Comparison of ENCODE assay signal across 8 cellular contexts in genomic region chr3:44477312-44478030, GRCh38. TPM values are rescaled to one million over a fixed set of nuclear protein-coding genes. Genes with fewer than 3 reads are reported as not detected.
DNase-seq lines count a peak whose midpoint lies in the region; ATAC-seq and TF ChIP-seq lines count a peak whose summit lies in the region.

Gene ZNF445 (minus strand): TSS chr3:44477670. CDS start chr3:44455549, 22,121 bp downstream.

- peak within 1 kb of the TSS; percentile 64 for H3K4me3 ChIP-seq in choroid plexus epithelial cell (ENCODE audit: low read depth, low read length)

- no peaks in the 10 kb centered on the region for H3K27me3 Mint-ChIP-seq in activated CD4-positive, alpha-beta T cell treated with anti-CD3 and anti-CD28 coated beads for 36 hours

- TF ChIP-seq CTCF in choroid plexus epithelial cell (conservative IDR thresholded peaks at IDR 0.05; ENCODE audit: low read depth, low read length): no peak

- H3K9me3 Mint-ChIP-seq in activated CD4-positive, alpha-beta T cell treated with anti-CD3 and anti-CD28 coated beads for 36 hours (ENCODE audit: low read depth): no peaks in the 10 kb centered on the region

- POLR2A ChIA-PET in activated CD4-positive, alpha-beta T cell treated with anti-CD3 and anti-CD28 coated beads for 36 hours (lab: Charles Lee): interaction anchor here (1.0 to 1.6 kb wide), 2 partner anchors 31 to 33 kb away, joined by 4 to 6 read pairs; no protein-coding TSS in a partner anchor

- CTCF ChIA-PET in activated CD4-positive, alpha-beta T cell treated with anti-CD3 and anti-CD28 coated beads for 36 hours (lab: Charles Lee): no interaction called here

- peak within 1 kb of the TSS; percentile 75 for H3K4me3 Mint-ChIP-seq in activated CD4-positive, alpha-beta T cell treated with anti-CD3 and anti-CD28 coated beads for 36 hours

- H3K36me3 Mint-ChIP-seq in activated CD4-positive, alpha-beta T cell treated with anti-CD3 and anti-CD28 coated beads for 36 hours (ENCODE audit: low read depth): peaks cover 6% of the 10 kb centered on the region

- intact Hi-C loops in activated CD4-positive, alpha-beta T cell treated with anti-CD3 and anti-CD28 coated beads for 36 hours (cut with DNase I, micrococcal nuclease): loop anchor here (1.0 to 10.0 kb wide), 7 partner anchors 33 to 1207 kb away; partner anchors contain the start of genes EXOSC7 (in 1 of the 2), SACM1L (in 1 of the 2), TCAIM (in 1 of the 2) and ZDHHC3 (in 1 of the 2)
- intact Hi-C loops in left colon (cut with DNase I, micrococcal nuclease): no loop called here

- DNase-seq in ACHN (peak; percentile 81), NCI-H446 treated with DMSO at 0.1 percent for 48 hours (lab: John Stamatoyannopoulos, UW) (peak; percentile 41), choroid plexus epithelial cell (ENCODE audit: low read depth) (peak; percentile 81), left colon (peak; percentile 75 to 83)
- DNase-seq in activated CD4-positive, alpha-beta T cell treated with anti-CD3 and anti-CD28 coated beads for 36 hours: peak; percentile 87
- DNase-seq in stimulated activated CD4-positive, alpha-beta T cell treated with anti-CD3 and anti-CD28 coated beads, Interleukin-1b, Interleukin-23, amount 100 ng/mL, for 24 hours (ENCODE audit: low read depth in 4 of 4, low spot score in 1 of 4): peak; percentile 30 to 68 (median 58)

- peak within 1 kb of the TSS; percentile 88 for H3K27ac Mint-ChIP-seq in activated CD4-positive, alpha-beta T cell treated with anti-CD3 and anti-CD28 coated beads for 36 hours

- ATAC-seq in GM18867 (IDR thresholded peaks at IDR 0.05; ENCODE audit: unreplicated experiment) (peak; percentile 94), HG03135 (IDR thresholded peaks at IDR 0.05; ENCODE audit: unreplicated experiment) (peak; percentile 92), left colon (peak; percentile 98)
- ATAC-seq in activated CD4-positive, alpha-beta T cell treated with anti-CD3 and anti-CD28 coated beads for 36 hours: peak; percentile 89

- in situ Hi-C loops in ACHN (cut with HindIII; ENCODE audit: low pct_ligation_motif_present, low pct_unique_long_range_greater_than_20kb, low sequenced_read_pairs): no loop called here

- peaks cover 33% of the 10 kb centered on the region for H3K4me1 Mint-ChIP-seq in activated CD4-positive, alpha-beta T cell treated with anti-CD3 and anti-CD28 coated beads for 36 hours

RNA-seq across cellular contexts. Expression of gene ZNF445, which starts in this region (rescaled TPM):
- 10 to 100 TPM; 13.2 to 16.3 TPM for total RNA-seq in activated CD4-positive, alpha-beta T cell treated with anti-CD3 and anti-CD28 coated beads for 36 hours
- total RNA-seq in left colon: 10 to 100 TPM; 13.4 to 14.7 TPM

Comparison
In these comparisons a context has a peak if more than half of its experiments do, and no peak if none do; other contexts are left out.
1. Peak in every context shown above with its lines: DNase-seq, ATAC-seq and H3K4me3 ChIP-seq.
2. intact Hi-C loops: an anchor here in activated CD4-positive, alpha-beta T cell treated with anti-CD3 and anti-CD28 coated beads for 36 hours (1.0 to 10.0 kb wide); none called in left colon.